ENCODE assay signal across 36 cellular contexts in the genomic region with DNA sequence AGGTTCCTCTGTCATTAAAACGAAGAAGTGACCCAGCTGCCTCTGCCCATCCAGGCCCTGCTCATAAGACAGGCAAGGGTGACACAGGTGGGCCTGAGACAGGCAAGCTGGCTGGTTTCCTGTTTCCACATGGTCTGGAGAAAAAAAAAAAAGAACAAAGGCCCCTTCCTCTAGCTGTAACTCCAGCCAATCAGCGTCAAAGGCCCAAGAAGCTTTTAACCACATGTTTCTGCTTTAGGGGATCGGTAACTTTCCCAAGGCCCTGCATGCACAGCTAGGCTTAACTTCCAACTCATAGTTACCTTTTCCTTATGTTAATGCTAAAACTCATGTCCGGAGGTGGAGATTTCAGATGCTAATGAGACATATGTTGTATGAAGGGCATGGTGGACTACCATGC.
"Had no signal": no experiment of that assay in that cellular context is flagged by ENCODE, and none has a peak within 500 bp of the region (broad histone marks: within the 10 kb centered on the region; RNA-seq: fewer than 3 reads in every experiment).

No MANE protein-coding gene starts in this region.

- H3K36me3 ChIP-seq: MG63, Peyer's patch, SJSA1 had no signal

- FAIRE-seq: bronchial epithelial cell had no signal

- H3K9me3 ChIP-seq: MG63, Peyer's patch, SK-N-SH had no signal

- DNase-seq: activated CD4-positive, alpha-beta memory T cell treated with anti-CD3 and anti-CD28 coated beads, Interleukin-2, amount 10 ng/mL, durations not matched to agents 7 days and 5 days; activated CD4-positive, alpha-beta T cell treated with anti-CD3 and anti-CD28 coated beads for 1 hour; activated CD4-positive, alpha-beta T cell treated with anti-CD3 and anti-CD28 coated beads for 48 hours; activated CD4-positive, CD25-positive, alpha-beta regulatory T cell; activated CD8-positive, alpha-beta memory T cell treated with anti-CD3 and anti-CD28 coated beads for 24 hours; activated CD8-positive, alpha-beta memory T cell treated with anti-CD3 and anti-CD28 coated beads, Interleukin-2, amount 10 ng/mL, durations not matched to agents 7 days and 5 days; activated CD8-positive, alpha-beta memory T cell treated with anti-CD3 and anti-CD28 coated beads, Interleukin-2, amount 50 U/mL, for 48 hours; activated effector memory CD4-positive, alpha-beta T cell treated with Interleukin-2 at 50 U/mL for 16 hours; activated naive CD4-positive, alpha-beta T cell treated with anti-CD3 and anti-CD28 coated beads, Interleukin-2, amount 10 ng/mL, durations not matched to agents 7 days and 5 days; activated naive CD8-positive, alpha-beta T cell treated with anti-CD3 and anti-CD28 coated beads, Interleukin-2, amount 50 U/mL, for 24 hours; activated T-cell treated with anti-CD3 and anti-CD28 coated beads, Interleukin-2, amount 50 U/mL, for 48 hours; anterior cingulate cortex; central memory CD4-positive, alpha-beta T cell; Kasumi-1; MG63; NCI-H1048; NCI-H1105 treated with DMSO at 0.1 percent for 48 hours; NCI-H1436; NCI-H1694; NCI-H1930; NCI-H2081 treated with DMSO at 0.1 percent for 48 hours; NCI-H510A; NCI-H526; NCI-H748 treated with DMSO at 0.1 percent for 48 hours; NK-92 treated with Interleukin-12 subunit alpha and Interleukin-12 subunit beta, amount 100 ng/mL, for 24 hours; PC-3; Peyer's patch; RPMI8226; SHP77 treated with DMSO at 0.1 percent for 48 hours; SK-N-SH; T-cell; T-helper 17 cell; T-helper 9 cell had no signal

- H3K4me3 ChIP-seq: MG63, Peyer's patch, SJSA1 had no signal

- H3K9ac ChIP-seq: SK-N-SH had no signal

- H3K27ac ChIP-seq: Peyer's patch, SJSA1, VCaP had no signal

- H3K4me2 ChIP-seq: SK-N-SH had no signal

- H3K27me3 ChIP-seq: MG63, Peyer's patch, SJSA1 had no signal

- H3K4me1 ChIP-seq: Peyer's patch had no signal

- ATAC-seq: activated CD8-positive, alpha-beta memory T cell treated with anti-CD3 and anti-CD28 coated beads, Interleukin-2, amount 10 ng/mL, durations not matched to agents 7 days and 5 days; activated naive CD8-positive, alpha-beta T cell treated with anti-CD3 and anti-CD28 coated beads, Interleukin-2, amount 50 U/mL, for 24 hours; PC-3; T-cell; T-helper 17 cell had no signal
